13 cellular contexts compared by ENCODE assay signal in genomic region chr1:169472759-169473158, GRCh38. TPM values are rescaled to one million over a fixed set of nuclear protein-coding genes. Genes with fewer than 3 reads are reported as not detected.
A peak's percentile ranks its signal among the peaks of the same experiment; 100 is the strongest.
DNase-seq lines count a peak whose midpoint lies in the region; ATAC-seq and TF ChIP-seq lines count a peak whose summit lies in the region.
"Had no signal": no experiment of that assay in that cellular context is flagged by ENCODE, and none has a peak within 500 bp of the region (broad histone marks: within the 10 kb centered on the region; RNA-seq: fewer than 3 reads in every experiment).

No MANE protein-coding gene starts in this region.

- H3F3A ChIP-seq in SK-N-SH (replicated peaks; ENCODE audit: insufficient read depth) = no peaks in the 10 kb centered on the region

- no peak for TF ChIP-seq EP300 in SK-N-SH (IDR thresholded peaks at IDR 0.05; ENCODE audit: borderline replicate concordance in 1 of 2, low read depth in 1 of 2, low read length in 1 of 2)

- H3K27ac ChIP-seq in SK-N-SH (ENCODE audit: low read depth in 2 of 2, low read length in 1 of 2) (no peak overlapping the region), caudate nucleus (ENCODE audit: low read depth, low read length) (no peak overlapping the region)
- H3K27ac ChIP-seq: BLaER1, HL-60 had no signal

- TF ChIP-seq CTCF in SK-N-SH (IDR thresholded peaks at IDR 0.05) = no peak

- no peaks in the 10 kb centered on the region for H4K20me1 ChIP-seq in SK-N-SH (ENCODE audit: insufficient read depth)
- H4K20me1 ChIP-seq: BLaER1 had no signal

- H3K4me1 ChIP-seq in SK-N-SH (ENCODE audit: control insufficient read depth in 1 of 2, insufficient read depth in 2 of 2, low read depth in 1 of 2, low read length in 1 of 2) = no peaks in the 10 kb centered on the region; a peak in 1 of 4 replicates
- H3K4me1 ChIP-seq: BLaER1 had no signal

- 81% methylated on average over 2 of the region's 2 CpGs for WGBS in SK-N-SH (ENCODE audit: low lambda C conversion rate)

- TF ChIP-seq RAD21 in SK-N-SH (IDR thresholded peaks at IDR 0.05; ENCODE audit: low read length) = no peak

- H3K4me3 ChIP-seq in SK-N-SH (ENCODE audit: low read depth in 2 of 2, low read length in 1 of 2) = no peak overlapping the region
- H3K4me3 ChIP-seq: BLaER1 had no signal

- DNase-seq in SK-N-SH = no peak
- DNase-seq in amniotic epithelial cell (ENCODE audit: low read depth) = peak; percentile 47
- DNase-seq in iris pigment epithelial cell (ENCODE audit: low read depth) = peak; percentile 50
- DNase-seq in caudate nucleus (lab: John Stamatoyannopoulos, UW) = no peak
- no peak for DNase-seq in NCI-H510A treated with DMSO at 0.1 percent for 48 hours (lab: John Stamatoyannopoulos, UW)
- no peak for DNase-seq in SHP77 treated with DMSO at 0.1 percent for 48 hours (lab: John Stamatoyannopoulos, UW)
- DNase-seq: 8988T; CD4-positive, alpha-beta memory T cell; H9 had no signal

- H3K9me2 ChIP-seq in SK-N-SH = no peaks in the 10 kb centered on the region

- no peaks in the 10 kb centered on the region for H3K79me2 ChIP-seq in SK-N-SH (ENCODE audit: insufficient read depth)

- H3K9ac ChIP-seq in SK-N-SH = no peak overlapping the region
- H3K9ac ChIP-seq: BLaER1 had no signal

- POLR2A ChIA-PET in SK-N-SH (lab: Yijun Ruan, JAX) = no interaction called here

- peaks cover 0 to 29% of the 10 kb centered on the region in 2 experiments for H3K36me3 ChIP-seq in SK-N-SH (replicated peaks in 1 of 2; ENCODE audit: control insufficient read depth in 1 of 2, insufficient read depth in 2 of 2, low read length in 1 of 2)

- no peaks in the 10 kb centered on the region for H3K9me3 ChIP-seq in SK-N-SH
- H3K9me3 ChIP-seq: BLaER1 had no signal

- ATAC-seq in SK-N-SH treated with all-trans-retinoic acid at 6 μM for 48 hours = peak; percentile 58; the same call in 2 of the 3 replicates

- no peak overlapping the region for H3K4me2 ChIP-seq in SK-N-SH
- H3K4me2 ChIP-seq: BLaER1 had no signal

- CTCF ChIA-PET in SK-N-SH (lab: Yijun Ruan, JAX) = interaction anchor here (1.5 kb wide), 1 partner anchor 74 kb away, joined by 8 read pairs; no protein-coding TSS in a partner anchor

- no peak overlapping the region for H2AFZ ChIP-seq in SK-N-SH (ENCODE audit: low read depth)

- H3K27me3 ChIP-seq in SK-N-SH (ENCODE audit: insufficient read depth) = no peaks in the 10 kb centered on the region
- H3K27me3 ChIP-seq: BLaER1 had no signal

TF ChIP-seq in SK-N-SH treated with all-trans-retinoic acid at 6 μM for 48 hours, 23 proteins besides CTCF, POLR2A, EP300 and RAD21:
- no peak for TF ChIP-seq SNAI2 (CRISPR knock-in tag; IDR thresholded peaks at IDR 0.05)
- peak; percentile 50; the same call in 1 of the 2 replicates for TF ChIP-seq TOX (CRISPR knock-in tag; IDR thresholded peaks at IDR 0.05; ENCODE audit: borderline replicate concordance)
- TF ChIP-seq ZC3H10 (CRISPR knock-in tag; IDR thresholded peaks at IDR 0.05) = peak; percentile 75
- no peak for TF ChIP-seq BACH2 (CRISPR knock-in tag; IDR thresholded peaks at IDR 0.05; ENCODE audit: borderline replicate concordance)
- no peak for TF ChIP-seq ZNF70 (CRISPR knock-in tag; IDR thresholded peaks at IDR 0.05)
- no peak for TF ChIP-seq ZNF565 (CRISPR knock-in tag; conservative IDR thresholded peaks at IDR 0.05; ENCODE audit: low read depth)
- no peak for TF ChIP-seq CSDC2 (CRISPR knock-in tag; IDR thresholded peaks at IDR 0.05)
- no peak for TF ChIP-seq PPARA (CRISPR knock-in tag; IDR thresholded peaks at IDR 0.05; ENCODE audit: borderline replicate concordance)
- no peak for TF ChIP-seq ARNTL (CRISPR knock-in tag; IDR thresholded peaks at IDR 0.05; ENCODE audit: borderline replicate concordance, low read depth)
- TF ChIP-seq GLIS3 (CRISPR knock-in tag; IDR thresholded peaks at IDR 0.05) = no peak
- no peak for TF ChIP-seq ZNF8 (CRISPR knock-in tag; IDR thresholded peaks at IDR 0.05)
- TF ChIP-seq ISL1 (CRISPR knock-in tag; IDR thresholded peaks at IDR 0.05) = no peak; the same call in 1 of the 2 replicates
- TF ChIP-seq OSR1 (CRISPR knock-in tag; IDR thresholded peaks at IDR 0.05) = no peak
- no peak for TF ChIP-seq TSHZ2 (CRISPR knock-in tag; IDR thresholded peaks at IDR 0.05)

TF ChIP-seq in SK-N-SH, 30 proteins besides CTCF, POLR2A, EP300 and RAD21:
- TF ChIP-seq ZBTB33 (IDR thresholded peaks at IDR 0.05; ENCODE audit: borderline replicate concordance, low read depth) (no peak), TAF1 (IDR thresholded peaks at IDR 0.05; ENCODE audit: borderline replicate concordance, low read depth, low read length) (no peak), EZH2phosphoT487 (IDR thresholded peaks at IDR 0.05; ENCODE audit: borderline replicate concordance, low read depth) (no peak), GABPA (IDR thresholded peaks at IDR 0.05; ENCODE audit: low read depth) (no peak), MXI1 (IDR thresholded peaks at IDR 0.05; ENCODE audit: low read depth, low read length) (no peak), SIN3A (IDR thresholded peaks at IDR 0.05; ENCODE audit: borderline replicate concordance, low read depth, low read length) (no peak), GATA2 (CRISPR knock-in tag; IDR thresholded peaks at IDR 0.05) (no peak), MAX (IDR thresholded peaks at IDR 0.05; ENCODE audit: low read depth) (no peak), POLR2AphosphoS5 (IDR thresholded peaks at IDR 0.05; ENCODE audit: low read depth, low read length) (no peak)
TF ChIP-seq in SK-N-SH: peak in this region for 0.

RNA-seq across cellular contexts. Expression of gene SLC19A2, which starts 13.0 kb away (rescaled TPM):
- polyA plus RNA-seq in SK-N-SH (2012; rRNA removed) = 3.4 and 5.5 TPM in 2 replicates
- 3.9 and 4.3 TPM in 2 replicates for polyA plus RNA-seq in SK-N-SH (2012; cell fraction: cytosol; rRNA removed)
- 2.7 and 6.1 TPM in 2 replicates for polyA plus RNA-seq in SK-N-SH (2012; cell fraction: nucleus; rRNA removed)

RNA-seq across cellular contexts. Expression of gene CCDC181, which starts 45.5 kb away (rescaled TPM):
- polyA plus RNA-seq in SK-N-SH (2012; rRNA removed) = 1.2 TPM in 2 replicates
- polyA plus RNA-seq in SK-N-SH (2012; cell fraction: cytosol; rRNA removed) = 2.1 and 2.5 TPM in 2 replicates
- polyA plus RNA-seq in SK-N-SH (2012; cell fraction: nucleus; rRNA removed) = 0.40 and 1.0 TPM in 2 replicates
- polyA plus RNA-seq: CD14-positive monocyte; CD4-positive, alpha-beta memory T cell had no signal

Comparison
In these comparisons a context has a peak if more than half of its experiments do, and no peak if none do; other contexts are left out.
1. DNase-seq: peak in amniotic epithelial cell (single experiment) and iris pigment epithelial cell (single experiment); none in SK-N-SH (single experiment), caudate nucleus (0 of 61), NCI-H510A treated with DMSO at 0.1 percent for 48 hours (single experiment) and SHP77 treated with DMSO at 0.1 percent for 48 hours (single experiment).